19 cellular contexts compared by ENCODE assay signal in genomic region chr2:98697651-98698337, GRCh38.
"Had no signal": no experiment of that assay in that cellular context is flagged by ENCODE, and none has a peak within 500 bp of the region (broad histone marks: within the 10 kb centered on the region; RNA-seq: fewer than 3 reads in every experiment).

No MANE protein-coding gene starts in this region.

- H3K27ac ChIP-seq: gastroesophageal sphincter, heart right ventricle, thyroid gland had no signal

- H3K27ac Mint-ChIP-seq: activated CD4-positive, alpha-beta T cell treated with anti-CD3 and anti-CD28 coated beads, Interleukin-2, amount 10 ng/mL, durations not matched to agents 24 days and 14 days; activated CD8-positive, alpha-beta T cell treated with anti-CD3 and anti-CD28 coated beads, Interleukin-2, amount 10 ng/mL, durations not matched to agents 7 days and 5 days; nephron progenitor cell had no signal

- ATAC-seq: activated CD8-positive, alpha-beta T cell treated with anti-CD3 and anti-CD28 coated beads, Interleukin-2, amount 10 ng/mL, durations not matched to agents 7 days and 5 days; activated T-cell treated with anti-CD3 and anti-CD28 coated beads, Interleukin-2, amount 50 U/mL, for 4 hours; body of pancreas; gastroesophageal sphincter; heart right ventricle; SK-N-SH treated with all-trans-retinoic acid at 6 μM for 48 hours; T-cell had no signal

- DNase-seq: activated CD4-positive, alpha-beta T cell treated with anti-CD3 and anti-CD28 coated beads, Interleukin-2, amount 10 ng/mL, durations not matched to agents 24 days and 14 days; activated CD4-positive, CD25-positive, alpha-beta regulatory T cell; activated CD8-positive, alpha-beta T cell treated with anti-CD3 and anti-CD28 coated beads, Interleukin-2, amount 10 ng/mL, durations not matched to agents 7 days and 5 days; activated effector memory CD4-positive, alpha-beta T cell treated with anti-CD3 and anti-CD28 coated beads, Interleukin-2, amount 50 U/mL, for 16 hours; activated T-cell treated with anti-CD3 and anti-CD28 coated beads, Interleukin-2, amount 50 U/mL, for 4 hours; body of pancreas; erythroblast; heart right ventricle; kidney glomerular epithelial cell; nephron progenitor cell; occipital lobe; retina; stimulated activated CD4-positive, alpha-beta T cell treated with anti-CD3 and anti-CD28 coated beads, Interleukin-2, amount 100 ng/mL, for 24 hours; stimulated activated naive CD4-positive, alpha-beta T cell treated with Interleukin-2 at 50 U/mL for 16 hours; T-cell; T1000; thyroid gland had no signal

- H3K4me3 Mint-ChIP-seq: activated CD4-positive, alpha-beta T cell treated with anti-CD3 and anti-CD28 coated beads, Interleukin-2, amount 10 ng/mL, durations not matched to agents 24 days and 14 days; activated CD8-positive, alpha-beta T cell treated with anti-CD3 and anti-CD28 coated beads, Interleukin-2, amount 10 ng/mL, durations not matched to agents 7 days and 5 days; activated T-cell treated with anti-CD3 and anti-CD28 coated beads, Interleukin-2, amount 50 U/mL, for 4 hours; nephron progenitor cell had no signal

- H3K27me3 Mint-ChIP-seq: activated CD4-positive, alpha-beta T cell treated with anti-CD3 and anti-CD28 coated beads, Interleukin-2, amount 10 ng/mL, durations not matched to agents 24 days and 14 days; T-cell had no signal

- H3K36me3 ChIP-seq: gastroesophageal sphincter, heart right ventricle, thyroid gland had no signal

- H3K27me3 ChIP-seq: body of pancreas, gastroesophageal sphincter, heart right ventricle, thyroid gland had no signal

- H3K4me3 ChIP-seq: body of pancreas, gastroesophageal sphincter, heart right ventricle, thyroid gland had no signal

- H3K9me3 ChIP-seq: body of pancreas, gastroesophageal sphincter, heart right ventricle, thyroid gland had no signal

- H3K9me3 Mint-ChIP-seq: activated CD4-positive, alpha-beta T cell treated with anti-CD3 and anti-CD28 coated beads, Interleukin-2, amount 10 ng/mL, durations not matched to agents 24 days and 14 days; activated T-cell treated with anti-CD3 and anti-CD28 coated beads, Interleukin-2, amount 50 U/mL, for 4 hours; nephron progenitor cell; T-cell had no signal
